In the genomic region with DNA sequence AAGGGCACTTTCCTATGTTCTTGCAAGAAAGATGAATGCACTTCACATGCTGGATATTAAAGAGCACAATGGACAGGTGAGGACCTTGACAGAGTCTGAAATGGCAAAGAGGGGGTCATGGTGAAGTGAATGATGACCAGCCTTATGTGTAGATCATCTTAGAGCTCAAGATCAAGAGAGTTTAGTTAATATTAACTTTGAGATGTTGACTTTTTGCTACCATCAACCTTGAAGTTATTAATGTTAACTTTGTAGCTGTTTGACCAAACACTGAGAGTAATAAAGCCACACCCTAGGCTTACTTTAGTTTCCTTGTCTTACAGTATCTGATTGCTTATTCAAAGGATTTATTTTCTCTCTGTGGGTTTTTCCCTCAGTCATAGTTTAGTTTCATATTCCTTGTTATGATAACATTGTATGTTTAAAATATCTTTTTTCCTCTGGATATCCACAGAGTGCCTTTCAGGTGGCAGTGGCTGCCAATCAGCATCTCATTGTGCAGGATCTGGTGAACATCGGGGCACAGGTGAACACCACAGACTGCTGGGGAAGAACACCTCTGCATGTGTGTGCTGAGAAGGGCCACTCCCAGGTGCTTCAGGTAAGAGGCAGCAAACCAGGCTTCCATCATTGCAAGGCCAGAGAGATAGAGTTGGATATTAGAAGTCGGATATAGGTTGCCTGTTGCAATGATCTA, we compare ENCODE assay signal across 13 cellular contexts. TPM values are rescaled to one million over a fixed set of nuclear protein-coding genes. Genes with fewer than 3 reads are reported as not detected.
A peak's percentile ranks its signal among the peaks of the same experiment; 100 is the strongest.
DNase-seq lines count a peak whose midpoint lies in the region; ATAC-seq and TF ChIP-seq lines count a peak whose summit lies in the region.
"Had no signal": no experiment of that assay in that cellular context is flagged by ENCODE, and none has a peak within 500 bp of the region (broad histone marks: within the 10 kb centered on the region; RNA-seq: fewer than 3 reads in every experiment).

No MANE protein-coding gene starts in this region.

- H3K4me1 Mint-ChIP-seq in CD8-positive, alpha-beta memory T cell, result peaks cover 47 to 87% (median 63%) of the 10 kb centered on the region in 3 donors
- H3K4me1 Mint-ChIP-seq in progenitor cell of endocrine pancreas (ENCODE audit: low read depth), result peaks cover 32% of the 10 kb centered on the region

- POLR2A ChIA-PET in CD8-positive, alpha-beta memory T cell (lab: Charles Lee), result interaction anchor here (0.6 kb wide), 1 partner anchor 9 kb away, joined by 3 read pairs; no protein-coding TSS in a partner anchor

- intact Hi-C loops in posterior cingulate gyrus (cut with DNase I), result no loop called here
- intact Hi-C loops in left cardiac atrium (cut with DNase I), result loop anchor here in 1 of 2 donors (5.0 kb wide), 1 partner anchor 42 kb away; no protein-coding TSS in a partner anchor

- no peaks in the 10 kb centered on the region for H3K9me3 Mint-ChIP-seq in CD8-positive, alpha-beta memory T cell
- H3K9me3 Mint-ChIP-seq in progenitor cell of endocrine pancreas (ENCODE audit: low read depth), result no peaks in the 10 kb centered on the region
- H3K9me3 Mint-ChIP-seq: neural progenitor cell had no signal

- H4K20me1 ChIP-seq in OCI-LY3 (ENCODE audit: insufficient read depth, low read length), result peaks cover 93% of the 10 kb centered on the region

- CTCF ChIA-PET in CD8-positive, alpha-beta memory T cell (lab: Charles Lee), result no interaction called here

- no peak overlapping the region for H3K9ac ChIP-seq in OCI-LY3 (ENCODE audit: low read length)
- H3K9ac ChIP-seq: neural progenitor cell had no signal

- H3K9me3 ChIP-seq in CD8-positive, alpha-beta memory T cell (ENCODE audit: low read length), result no peaks in the 10 kb centered on the region
- no peaks in the 10 kb centered on the region for H3K9me3 ChIP-seq in OCI-LY3 (ENCODE audit: insufficient read depth, low read length)

- H3K4me1 ChIP-seq in CD8-positive, alpha-beta memory T cell (ENCODE audit: insufficient read depth, low read length), result peaks cover 49% of the 10 kb centered on the region
- H3K4me1 ChIP-seq in OCI-LY3 (ENCODE audit: low read length), result peaks cover 70% of the 10 kb centered on the region

- H3K27ac ChIP-seq in CD8-positive, alpha-beta memory T cell (ENCODE audit: low read depth, low read length), result no peak overlapping the region
- peak overlapping the region; percentile 32 for H3K27ac ChIP-seq in OCI-LY3 (ENCODE audit: low read length)
- peak overlapping the region; percentile 95 for H3K27ac ChIP-seq in epithelial cell of prostate
- H3K27ac ChIP-seq: cardiac muscle cell, neural progenitor cell had no signal

- peaks cover 78% of the 10 kb centered on the region for H3K36me3 ChIP-seq in CD8-positive, alpha-beta memory T cell (ENCODE audit: insufficient read depth, low read length)
- H3K36me3 ChIP-seq in OCI-LY3 (replicated peaks; ENCODE audit: low read depth, low read length), result peaks cover 98% of the 10 kb centered on the region

- peaks cover 85% of the 10 kb centered on the region for H3K79me2 ChIP-seq in OCI-LY3 (ENCODE audit: low read length)

- no peak overlapping the region for H2AFZ ChIP-seq in OCI-LY3 (ENCODE audit: low read depth, low read length)
- H2AFZ ChIP-seq: neural progenitor cell had no signal

- H3K4me2 ChIP-seq in OCI-LY3 (ENCODE audit: low read length), result peak overlapping the region; percentile 12; the same call in 1 of the 2 replicates
- H3K4me2 ChIP-seq: neural progenitor cell had no signal

- no peaks in the 10 kb centered on the region for H3K27me3 ChIP-seq in CD8-positive, alpha-beta memory T cell (ENCODE audit: insufficient read depth, low read length, poor library complexity, severe bottlenecking)
- no peaks in the 10 kb centered on the region for H3K27me3 ChIP-seq in OCI-LY3 (ENCODE audit: low read depth, low read length)
- H3K27me3 ChIP-seq: cardiac muscle cell, neural progenitor cell had no signal

- TF ChIP-seq CTCF in OCI-LY3 (IDR thresholded peaks at IDR 0.05; ENCODE audit: low read depth, low read length), result no peak
- TF ChIP-seq CTCF in progenitor cell of endocrine pancreas (IDR thresholded peaks at IDR 0.05; ENCODE audit: unreplicated experiment), result no peak

- no peak for DNase-seq in CD8-positive, alpha-beta memory T cell
- DNase-seq in epithelial cell of prostate (ENCODE audit: low read depth, low spot score) (no peak), progenitor cell of endocrine pancreas (ENCODE audit: low spot score, unreplicated experiment) (no peak), posterior cingulate gyrus (no peak), left cardiac atrium (no peak), AG08396 (ENCODE audit: low spot score) (no peak)
- DNase-seq: GOT3; NCI-H1436; NCI-H82; stimulated activated CD4-positive, alpha-beta T cell treated with anti-CD3 and anti-CD28 coated beads, Interleukin-15, amount 100 ng/mL, for 24 hours had no signal

- H3K4me3 Mint-ChIP-seq in CD8-positive, alpha-beta memory T cell, result peak overlapping the region in 1 of 7 donors; percentile 17
- no peak overlapping the region for H3K4me3 Mint-ChIP-seq in progenitor cell of endocrine pancreas (ENCODE audit: low read depth)
- H3K4me3 Mint-ChIP-seq: neural progenitor cell had no signal

- peaks cover 40 to 97% (median 59%) of the 10 kb centered on the region in 3 donors for H3K36me3 Mint-ChIP-seq in CD8-positive, alpha-beta memory T cell
- peaks cover 62% of the 10 kb centered on the region for H3K36me3 Mint-ChIP-seq in progenitor cell of endocrine pancreas (ENCODE audit: insufficient read depth)

- H3K27ac Mint-ChIP-seq in CD8-positive, alpha-beta memory T cell, result peak overlapping the region in 6 of 8 donors; percentile 20 to 100 (median 76)
- H3K27ac Mint-ChIP-seq in progenitor cell of endocrine pancreas, result peak overlapping the region; percentile 66
- H3K27ac Mint-ChIP-seq: neural progenitor cell had no signal

- no peak overlapping the region for H3K4me3 ChIP-seq in CD8-positive, alpha-beta memory T cell (ENCODE audit: low read length)
- no peak overlapping the region for H3K4me3 ChIP-seq in OCI-LY3 (ENCODE audit: low read length)
- H3K4me3 ChIP-seq: cardiac muscle cell, neural progenitor cell had no signal

- H3K27me3 Mint-ChIP-seq in CD8-positive, alpha-beta memory T cell, result no peaks in the 10 kb centered on the region
- no peaks in the 10 kb centered on the region for H3K27me3 Mint-ChIP-seq in progenitor cell of endocrine pancreas

- no peak for ATAC-seq in left cardiac atrium

RNA-seq across cellular contexts. Expression of gene NFKBIZ, which starts 5.4 kb away (rescaled TPM):
- 10 to 100 TPM; 32.3 to 32.9 TPM for total RNA-seq in CD8-positive, alpha-beta memory T cell
- 8.0 TPM for polyA plus RNA-seq in CD8-positive, alpha-beta memory T cell
- total RNA-seq in progenitor cell of endocrine pancreas (13.3 and 13.5 TPM in 2 replicates), left cardiac atrium (10 to 100 TPM; 34.9 to 39.7 TPM)
